11 cellular contexts compared by ENCODE assay signal in the genomic region with DNA sequence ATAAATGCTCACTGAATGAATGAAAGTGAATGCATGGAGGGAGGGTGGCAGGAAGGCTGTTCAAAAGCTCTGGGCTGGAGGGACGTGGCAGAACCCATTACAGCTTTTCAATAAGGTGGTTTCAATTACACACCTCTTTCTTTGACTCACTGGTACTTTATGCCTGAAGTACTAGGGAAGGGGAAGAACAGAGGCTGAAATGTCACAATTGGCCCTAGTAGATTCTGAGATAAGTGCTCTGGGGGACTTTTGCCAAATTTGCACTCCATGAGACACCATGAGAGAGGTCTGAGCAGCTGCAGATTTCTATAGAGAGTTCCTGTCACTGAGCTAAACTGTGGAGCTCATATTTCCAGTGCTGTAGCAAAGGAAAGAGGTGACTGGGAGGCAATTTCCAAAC.
DNase-seq lines count a peak whose midpoint lies in the region; ATAC-seq and TF ChIP-seq lines count a peak whose summit lies in the region.
"Had no signal": no experiment of that assay in that cellular context is flagged by ENCODE, and none has a peak within 500 bp of the region (broad histone marks: within the 10 kb centered on the region; RNA-seq: fewer than 3 reads in every experiment).

No MANE protein-coding gene starts in this region.

- in situ Hi-C loops in gastrocnemius medialis (cut with MboI; ENCODE audit: low sequenced_read_pairs in 4 of 4): no loop called here

- TF ChIP-seq POLR2A in Peyer's patch (IDR thresholded peaks at IDR 0.05) (no peak), gastrocnemius medialis (IDR thresholded peaks at IDR 0.05) (no peak)

- TF ChIP-seq CTCF in Peyer's patch (IDR thresholded peaks at IDR 0.05) (no peak), gastrocnemius medialis (IDR thresholded peaks at IDR 0.05 in 4 of 5, conservative IDR thresholded peaks at IDR 0.05 in 1 of 5) (no peak)

- DNase-seq in Peyer's patch (no peak), gastrocnemius medialis (no peak), SIG-M5 (lab: John Stamatoyannopoulos, UW) (no peak)
- no peak for DNase-seq in effector CD4-positive, alpha-beta T cell
- DNase-seq: CD4-positive, CD25-positive, alpha-beta regulatory T cell; GF-D8; SK-N-SH had no signal

- H3K4me3 ChIP-seq in Peyer's patch (no peak overlapping the region), gastrocnemius medialis (no peak overlapping the region)
- H3K4me3 ChIP-seq: coronary artery had no signal

- H3K4me1 ChIP-seq in Peyer's patch: no peaks in the 10 kb centered on the region
- no peaks in the 10 kb centered on the region for H3K4me1 ChIP-seq in gastrocnemius medialis

- no peaks in the 10 kb centered on the region for H3K9me3 ChIP-seq in Peyer's patch
- H3K9me3 ChIP-seq in gastrocnemius medialis: no peaks in the 10 kb centered on the region
- H3K9me3 ChIP-seq: SK-N-SH had no signal

- intact Hi-C loops in gastrocnemius medialis (cut with DNase I; ENCODE audit: low total_unique reads): no loop called here

- H3K27ac ChIP-seq in Peyer's patch (peak overlapping the region in 3 of 4 donors; percentile 9 to 54 (median 45)), gastrocnemius medialis (peak overlapping the region; percentile 16 to 40 (median 27))

- ATAC-seq in GM18519 (IDR thresholded peaks at IDR 0.05; ENCODE audit: low FRiP score, unreplicated experiment): peak; percentile 36
- ATAC-seq in HG03460 (IDR thresholded peaks at IDR 0.05; ENCODE audit: unreplicated experiment): peak; percentile 54
- ATAC-seq in gastrocnemius medialis: peak in 1 of 2 donors; percentile 5
- no peak for ATAC-seq in HG03159 (IDR thresholded peaks at IDR 0.05; ENCODE audit: unreplicated experiment)

- H3K27me3 ChIP-seq in Peyer's patch (no peaks in the 10 kb centered on the region), gastrocnemius medialis (no peaks in the 10 kb centered on the region)

- H3K36me3 ChIP-seq in Peyer's patch (no peaks in the 10 kb centered on the region), gastrocnemius medialis (no peaks in the 10 kb centered on the region)
